ENCODE assay signal across 8 cellular contexts in the genomic region with DNA sequence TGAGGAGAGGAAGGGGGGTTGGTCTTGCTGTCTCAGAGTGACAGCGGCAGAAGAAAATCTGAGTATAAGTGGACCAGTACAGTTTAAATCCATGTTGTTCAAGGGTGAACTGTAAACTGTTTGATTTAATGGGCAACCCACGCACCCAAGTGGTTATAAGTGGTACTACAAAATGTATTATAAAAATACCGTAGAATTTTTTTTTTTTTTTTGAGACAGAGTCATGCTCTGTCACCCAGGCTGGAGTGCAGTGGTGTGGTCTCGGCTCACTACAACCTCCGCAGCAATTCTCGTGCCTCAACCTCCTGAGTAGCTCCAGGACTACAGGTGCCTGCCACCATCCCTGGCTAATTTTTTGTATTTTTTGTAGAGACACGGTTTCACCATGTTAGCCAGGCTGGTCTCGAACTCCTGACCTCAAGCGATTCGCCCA. TPM values are rescaled to one million over a fixed set of nuclear protein-coding genes. Genes with fewer than 3 reads are reported as not detected.
DNase-seq lines count a peak whose midpoint lies in the region; ATAC-seq and TF ChIP-seq lines count a peak whose summit lies in the region.

No MANE protein-coding gene starts in this region.

- peak; percentile 81 for ATAC-seq in DND-41 (ENCODE audit: insufficient read depth, low read depth)
- no peak for ATAC-seq in GM19328 (IDR thresholded peaks at IDR 0.05; ENCODE audit: unreplicated experiment)

- H4K20me1 ChIP-seq in DND-41 (ENCODE audit: insufficient read depth, low read length) (no peaks in the 10 kb centered on the region), Karpas-422 (ENCODE audit: insufficient read depth, low read depth, low read length) (no peaks in the 10 kb centered on the region)

- H3K9me3 ChIP-seq in DND-41 (ENCODE audit: insufficient read depth, low read length, severe bottlenecking) (no peaks in the 10 kb centered on the region), Karpas-422 (ENCODE audit: low read length) (no peaks in the 10 kb centered on the region), Peyer's patch (no peaks in the 10 kb centered on the region), adrenal gland (replicated peaks in 1 of 3) (no peaks in the 10 kb centered on the region)

- H3K27me3 ChIP-seq in DND-41 (ENCODE audit: insufficient read depth, low read length, poor library complexity) (no peaks in the 10 kb centered on the region), Karpas-422 (ENCODE audit: low read length) (no peaks in the 10 kb centered on the region), Peyer's patch (no peaks in the 10 kb centered on the region), adrenal gland (no peaks in the 10 kb centered on the region)

- WGBS in adrenal gland, 4 donors, result 33 to 35% (median 35%) methylated on average over 10 of the region's 10 CpGs

- TF ChIP-seq CTCF in DND-41 (IDR thresholded peaks at IDR 0.05; ENCODE audit: borderline replicate concordance, extremely low read depth, low read length, poor library complexity, severe bottlenecking) (peak; percentile 64), Peyer's patch (IDR thresholded peaks at IDR 0.05) (peak; percentile 46 to 74 (median 66)), adrenal gland (IDR thresholded peaks at IDR 0.05) (peak; percentile 63 to 72 (median 68))

- no peak overlapping the region for H3K4me2 ChIP-seq in DND-41 (ENCODE audit: insufficient read depth, low read length)
- H3K4me2 ChIP-seq in Karpas-422 (ENCODE audit: low read depth, low read length, poor library complexity, severe bottlenecking), result no peak overlapping the region

- H2AFZ ChIP-seq in DND-41 (ENCODE audit: low read depth, low read length) (no peak overlapping the region), Karpas-422 (ENCODE audit: low read length) (no peak overlapping the region)

- peaks cover 3% of the 10 kb centered on the region; the same call in 1 of the 2 replicates for H3K36me3 ChIP-seq in DND-41 (ENCODE audit: insufficient read depth, low read length)
- no peaks in the 10 kb centered on the region; the same call in 1 of the 2 replicates for H3K36me3 ChIP-seq in Karpas-422 (ENCODE audit: insufficient read depth, low read length)
- peaks cover 0 to 11% (median 0%) of the 10 kb centered on the region in 3 donors for H3K36me3 ChIP-seq in Peyer's patch
- H3K36me3 ChIP-seq in adrenal gland (replicated peaks in 1 of 2), result peaks cover 0 to 9% of the 10 kb centered on the region in 2 donors

- H3K27ac ChIP-seq in DND-41 (ENCODE audit: low read length) (no peak overlapping the region), Karpas-422 (ENCODE audit: low read length) (no peak overlapping the region), Peyer's patch (no peak overlapping the region), adrenal gland (no peak overlapping the region)

- TF ChIP-seq POLR2A in Peyer's patch (IDR thresholded peaks at IDR 0.05) (no peak), adrenal gland (IDR thresholded peaks at IDR 0.05) (no peak)

- intact Hi-C loops in adrenal gland (cut with DNase I) (no loop called here), posterior vena cava (cut with DNase I) (no loop called here)

- no peaks in the 10 kb centered on the region for H3K9me2 ChIP-seq in Karpas-422 (replicated peaks; ENCODE audit: insufficient read depth, low read length)

- H3K9ac ChIP-seq in DND-41 (ENCODE audit: low read depth, low read length) (no peak overlapping the region), Karpas-422 (ENCODE audit: low read length) (peak overlapping the region; percentile 36; the same call in 1 of the 2 replicates)

- peak; percentile 47 for DNase-seq in DND-41
- DNase-seq in Karpas-422, result peak; percentile 87
- DNase-seq in Peyer's patch, result no peak
- DNase-seq in adrenal gland, result peak; percentile 28 to 64 (median 44)
- DNase-seq in iris pigment epithelial cell (ENCODE audit: low read depth), result peak; percentile 60
- peak; percentile 14 for DNase-seq in stimulated activated CD8-positive, alpha-beta memory T cell treated with anti-CD3 and anti-CD28 coated beads, Interleukin-12 subunit alpha, Interleukin-12 subunit beta, amount 100 ng/mL, for 1 hour (ENCODE audit: low read depth)
- no peak for DNase-seq in posterior vena cava (ENCODE audit: low spot score)

- H3K4me1 ChIP-seq in DND-41 (ENCODE audit: insufficient read depth, low read length), result no peaks in the 10 kb centered on the region
- peaks cover 50% of the 10 kb centered on the region for H3K4me1 ChIP-seq in Karpas-422 (ENCODE audit: low read length)
- peaks cover 3 to 10% (median 7%) of the 10 kb centered on the region in 4 donors for H3K4me1 ChIP-seq in Peyer's patch
- peaks cover 6 to 24% of the 10 kb centered on the region in 2 donors for H3K4me1 ChIP-seq in adrenal gland (replicated peaks in 1 of 2)

- H3K4me3 ChIP-seq in DND-41 (ENCODE audit: low read depth in 1 of 2, low read length in 2 of 2) (no peak overlapping the region), Karpas-422 (ENCODE audit: low read length) (no peak overlapping the region; the same call in 1 of the 2 replicates), Peyer's patch (no peak overlapping the region), adrenal gland (no peak overlapping the region)

- H3K79me2 ChIP-seq in DND-41 (ENCODE audit: insufficient read depth, low read length) (no peaks in the 10 kb centered on the region), Karpas-422 (ENCODE audit: low read length) (peaks cover 24% of the 10 kb centered on the region)

RNA-seq across cellular contexts. Expression of a gene that starts 2.1 kb away (rescaled TPM):
- 30.0 and 37.4 TPM in 2 replicates for total RNA-seq in Karpas-422 (2014; rRNA removed; shearing (Covaris generic); ENCODE audit: low replicate concordance)
- 10 to 100 TPM in 3 of 4 donors, 1 to 10 TPM in 1; 8.3 to 20.7 (median 11.4) TPM for total RNA-seq in Peyer's patch
- 10 to 100 TPM; 19.1 to 56.5 (median 35.9) TPM for total RNA-seq in adrenal gland
- 10 to 100 TPM in 2 of 3 donors, 1 to 10 TPM in 1; 8.9 to 34.3 (median 29.9) TPM for polyA plus RNA-seq in adrenal gland
- 10 to 100 TPM; 12.7 to 23.8 TPM for total RNA-seq in posterior vena cava

RNA-seq across cellular contexts. Expression of a gene that starts 40.1 kb away (rescaled TPM):
- 23.8 and 35.4 TPM in 2 replicates for total RNA-seq in Karpas-422 (2014; rRNA removed; shearing (Covaris generic); ENCODE audit: low replicate concordance)
- total RNA-seq in Peyer's patch (10 to 100 TPM in 2 of 4 donors, 1 to 10 TPM in 2; 7.5 to 15.8 (median 10.0) TPM), adrenal gland (10 to 100 TPM; 10.7 to 30.3 (median 20.6) TPM), posterior vena cava (10 to 100 TPM; 11.4 to 12.8 TPM)
- polyA plus RNA-seq in adrenal gland, result 10 to 100 TPM in 1 of 3 donors, 1 to 10 TPM in 2; 4.2 to 21.6 (median 6.8) TPM

Comparison
In these comparisons a context has a peak if more than half of its experiments do, and no peak if none do; other contexts are left out.
1. DNase-seq: peak in DND-41 (single experiment), Karpas-422 (single experiment), adrenal gland (7 of 7), iris pigment epithelial cell (single experiment) and stimulated activated CD8-positive, alpha-beta memory T cell treated with anti-CD3 and anti-CD28 coated beads, Interleukin-12 subunit alpha, Interleukin-12 subunit beta, amount 100 ng/mL, for 1 hour (single experiment); none in Peyer's patch (0 of 3) and posterior vena cava (single experiment).
2. Peak in every context shown above with its lines, with median percentiles within 50 percentile points of each other: CTCF ChIP-seq.